ENCODE assay signal across 25 cellular contexts in genomic region chr11:79472736-79473536, GRCh38. TPM values are rescaled to one million over a fixed set of nuclear protein-coding genes. Genes with fewer than 3 reads are reported as not detected.
"Had no signal": no experiment of that assay in that cellular context is flagged by ENCODE, and none has a peak within 500 bp of the region (broad histone marks: within the 10 kb centered on the region; RNA-seq: fewer than 3 reads in every experiment).

No MANE protein-coding gene starts in this region.

- H3K4me3 Mint-ChIP-seq: activated CD4-positive, alpha-beta memory T cell treated with anti-CD3 and anti-CD28 coated beads for 36 hours; activated CD8-positive, alpha-beta memory T cell treated with anti-CD3 and anti-CD28 coated beads, Interleukin-2, amount 10 ng/mL, durations not matched to agents 7 days and 5 days; activated naive CD8-positive, alpha-beta T cell treated with anti-CD3 and anti-CD28 coated beads, Interleukin-2, amount 10 ng/mL, durations not matched to agents 7 days and 5 days; mesothelial cell of epicardium; nephron had no signal

- H3K27me3 Mint-ChIP-seq: activated CD8-positive, alpha-beta memory T cell treated with anti-CD3 and anti-CD28 coated beads, Interleukin-2, amount 10 ng/mL, durations not matched to agents 7 days and 5 days; activated naive CD8-positive, alpha-beta T cell treated with anti-CD3 and anti-CD28 coated beads, Interleukin-2, amount 10 ng/mL, durations not matched to agents 7 days and 5 days had no signal

- H3K4me3 ChIP-seq: body of pancreas, dorsolateral prefrontal cortex, lung, psoas muscle, tibial nerve had no signal

- H3K9me3 ChIP-seq: body of pancreas, psoas muscle, tibial nerve had no signal

- H3K27ac Mint-ChIP-seq: activated CD4-positive, alpha-beta memory T cell treated with anti-CD3 and anti-CD28 coated beads for 36 hours; activated CD8-positive, alpha-beta memory T cell treated with anti-CD3 and anti-CD28 coated beads, Interleukin-2, amount 10 ng/mL, durations not matched to agents 7 days and 5 days; activated naive CD8-positive, alpha-beta T cell treated with anti-CD3 and anti-CD28 coated beads, Interleukin-2, amount 10 ng/mL, durations not matched to agents 7 days and 5 days; activated T-helper 2 cell treated with anti-CD3 and anti-CD28 coated beads, Interferon-gamma antibody, Interleukin-2, Interleukin-4, amounts not matched to agents 10 μg/mL and 5 μg/mL and 100 μg/mL, durations not matched to agents 14 hours and 24 hours and 36 hours; mesothelial cell of epicardium; nephron had no signal

- H3K4me1 ChIP-seq: body of pancreas, psoas muscle, tibial nerve had no signal

- H3K27ac ChIP-seq: body of pancreas, dorsolateral prefrontal cortex, psoas muscle, tibial nerve, WERI-Rb-1 had no signal

- ATAC-seq: activated CD8-positive, alpha-beta memory T cell treated with anti-CD3 and anti-CD28 coated beads, Interleukin-2, amount 10 ng/mL, durations not matched to agents 7 days and 5 days; body of pancreas; left lobe of liver; psoas muscle; right cardiac atrium; stimulated activated naive CD8-positive, alpha-beta T cell treated with anti-CD3 and anti-CD28 coated beads, Interleukin-15, Interleukin-2, amounts not matched to agents 100 U/mL and 50 U/mL, for 24 hours had no signal

- H3K9me3 Mint-ChIP-seq: activated CD4-positive, alpha-beta memory T cell treated with anti-CD3 and anti-CD28 coated beads for 36 hours; activated T-helper 2 cell treated with anti-CD3 and anti-CD28 coated beads, Interferon-gamma antibody, Interleukin-2, Interleukin-4, amounts not matched to agents 10 μg/mL and 5 μg/mL and 100 μg/mL, durations not matched to agents 14 hours and 24 hours and 36 hours had no signal

- H3K36me3 ChIP-seq: tibial nerve, WERI-Rb-1 had no signal

- H3K27me3 ChIP-seq: body of pancreas, tibial nerve had no signal

- H3K36me3 Mint-ChIP-seq: activated CD4-positive, alpha-beta memory T cell treated with anti-CD3 and anti-CD28 coated beads for 36 hours; activated naive CD8-positive, alpha-beta T cell treated with anti-CD3 and anti-CD28 coated beads, Interleukin-2, amount 10 ng/mL, durations not matched to agents 7 days and 5 days; mesothelial cell of epicardium had no signal

- H3K4me1 Mint-ChIP-seq: activated CD8-positive, alpha-beta memory T cell treated with anti-CD3 and anti-CD28 coated beads, Interleukin-2, amount 10 ng/mL, durations not matched to agents 7 days and 5 days; activated naive CD8-positive, alpha-beta T cell treated with anti-CD3 and anti-CD28 coated beads, Interleukin-2, amount 10 ng/mL, durations not matched to agents 7 days and 5 days; nephron had no signal

- DNase-seq: activated CD4-positive, alpha-beta memory T cell treated with anti-CD3 and anti-CD28 coated beads for 36 hours; activated CD4-positive, alpha-beta T cell treated with anti-CD3 and anti-CD28 coated beads for 4 hours; activated CD8-positive, alpha-beta memory T cell treated with anti-CD3 and anti-CD28 coated beads, Interleukin-2, amount 10 ng/mL, durations not matched to agents 7 days and 5 days; activated naive CD4-positive, alpha-beta T cell treated with Interleukin-2 at 50 U/mL for 16 hours; activated naive CD8-positive, alpha-beta T cell treated with anti-CD3 and anti-CD28 coated beads, Interleukin-2, amount 10 ng/mL, durations not matched to agents 7 days and 5 days; activated T-cell treated with anti-CD3 and anti-CD28 coated beads, Interleukin-2, amount 50 U/mL, for 1 hour; amygdala; body of pancreas; caudate nucleus; dorsolateral prefrontal cortex; hypothalamus; psoas muscle; right cardiac atrium; stimulated activated CD4-positive, alpha-beta T cell treated with anti-CD3 and anti-CD28 coated beads, Interleukin-2, amount 100 ng/mL, for 24 hours; stimulated activated naive CD8-positive, alpha-beta T cell treated with anti-CD3 and anti-CD28 coated beads, Interleukin-15, Interleukin-2, amounts not matched to agents 100 U/mL and 50 U/mL, for 24 hours; substantia nigra; SW 1271; WERI-Rb-1 had no signal

RNA-seq across cellular contexts. Expression of gene TENM4, which starts 32.1 kb away (rescaled TPM):
- total RNA-seq: activated CD4-positive, alpha-beta memory T cell treated with anti-CD3 and anti-CD28 coated beads for 36 hours; activated CD8-positive, alpha-beta memory T cell treated with anti-CD3 and anti-CD28 coated beads, Interleukin-2, amount 10 ng/mL, durations not matched to agents 7 days and 5 days; activated naive CD8-positive, alpha-beta T cell treated with anti-CD3 and anti-CD28 coated beads, Interleukin-2, amount 10 ng/mL, durations not matched to agents 7 days and 5 days; activated T-helper 2 cell treated with anti-CD3 and anti-CD28 coated beads, Interferon-gamma antibody, Interleukin-2, Interleukin-4, amounts not matched to agents 10 μg/mL and 5 μg/mL and 100 μg/mL, durations not matched to agents 14 hours and 24 hours and 36 hours; T-helper 2 cell treated with Interferon-gamma antibody and Interleukin-4, amounts not matched to agents 100 ng/mL and 5 ng/mL, for 36 hours had no signal
